In the genomic region with DNA sequence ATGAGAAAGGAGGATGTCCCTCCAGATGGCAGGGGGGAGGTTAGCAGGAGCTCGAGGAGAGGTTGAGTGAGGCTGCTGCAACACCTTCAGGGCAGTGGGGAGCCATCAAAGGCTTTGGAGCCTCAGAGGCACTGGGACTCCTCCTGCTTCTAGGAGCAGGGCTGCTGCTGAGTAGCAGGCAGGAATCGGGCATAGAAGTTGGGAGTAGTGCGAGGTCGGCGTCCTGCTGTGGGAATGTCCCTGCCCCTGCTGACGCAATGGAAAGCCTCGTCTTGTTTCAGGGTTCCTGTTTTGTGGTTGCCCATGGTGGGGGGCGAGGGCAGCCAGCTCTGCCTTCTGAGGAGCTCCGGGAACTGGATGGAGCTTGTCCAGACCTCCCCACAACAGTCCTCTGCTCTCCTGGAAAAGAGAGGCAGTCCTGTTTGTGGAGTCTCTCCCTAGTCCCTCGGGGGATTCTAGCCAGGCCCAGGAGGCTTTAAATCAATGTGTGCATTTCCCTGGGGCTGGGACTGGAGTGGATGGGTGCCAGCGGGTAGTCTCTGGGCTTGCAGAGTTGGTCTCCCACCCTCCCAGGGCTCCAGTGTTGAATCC, we compare ENCODE assay signal across 7 cellular contexts.
DNase-seq lines count a peak whose midpoint lies in the region; ATAC-seq lines count a peak whose summit lies in the region.

No MANE protein-coding gene starts in this region.

- H3K9me3 ChIP-seq in subcutaneous abdominal adipose tissue (ENCODE audit: control insufficient read depth in 5 of 5, low read length in 5 of 5): no peaks in the 10 kb centered on the region

- POLR2A ChIA-PET in activated naive CD8-positive, alpha-beta T cell treated with anti-CD3 and anti-CD28 coated beads, Interleukin-2, amount 10 ng/mL, durations not matched to agents 7 days and 5 days (lab: Charles Lee): interaction anchor here (1.4 kb wide), 1 partner anchor 70 kb away, joined by 3 read pairs; no protein-coding TSS in a partner anchor

- peak overlapping the region; percentile 76 for H3K27ac ChIP-seq in subcutaneous abdominal adipose tissue (ENCODE audit: low read depth, low read length)

- H3K27me3 Mint-ChIP-seq in activated naive CD8-positive, alpha-beta T cell treated with anti-CD3 and anti-CD28 coated beads, Interleukin-2, amount 10 ng/mL, durations not matched to agents 7 days and 5 days: no peaks in the 10 kb centered on the region

- H3K4me3 Mint-ChIP-seq in activated naive CD8-positive, alpha-beta T cell treated with anti-CD3 and anti-CD28 coated beads, Interleukin-2, amount 10 ng/mL, durations not matched to agents 7 days and 5 days: peak overlapping the region; percentile 49

- DNase-seq in KBM-7: peak; percentile 78
- no peak for DNase-seq in activated naive CD8-positive, alpha-beta T cell treated with anti-CD3 and anti-CD28 coated beads, Interleukin-2, amount 10 ng/mL, durations not matched to agents 7 days and 5 days
- DNase-seq in left colon: peak; percentile 67 to 80
- no peak for DNase-seq in activated CD4-positive, alpha-beta T cell treated with anti-CD3 and anti-CD28 coated beads, Interleukin-2, amount 50 U/mL, for 1 hour
- DNase-seq in GM03348 (ENCODE audit: low spot score): no peak

- ATAC-seq in activated naive CD8-positive, alpha-beta T cell treated with anti-CD3 and anti-CD28 coated beads, Interleukin-2, amount 10 ng/mL, durations not matched to agents 7 days and 5 days (ENCODE audit: low read depth): no peak
- ATAC-seq in left colon: peak; percentile 4
- no peak for ATAC-seq in HG03159 (IDR thresholded peaks at IDR 0.05; ENCODE audit: unreplicated experiment)

- H3K9ac ChIP-seq in subcutaneous abdominal adipose tissue (ENCODE audit: low read length in 5 of 5): peak overlapping the region in 3 of 5 donors; percentile 2 to 41 (median 31)

- peak overlapping the region; percentile 59 for H3K27ac Mint-ChIP-seq in activated naive CD8-positive, alpha-beta T cell treated with anti-CD3 and anti-CD28 coated beads, Interleukin-2, amount 10 ng/mL, durations not matched to agents 7 days and 5 days

- H3K36me3 Mint-ChIP-seq in activated naive CD8-positive, alpha-beta T cell treated with anti-CD3 and anti-CD28 coated beads, Interleukin-2, amount 10 ng/mL, durations not matched to agents 7 days and 5 days: peaks cover 3% of the 10 kb centered on the region

- intact Hi-C loops in left colon (cut with DNase I, micrococcal nuclease): no loop called here

- H3K36me3 ChIP-seq in subcutaneous abdominal adipose tissue (ENCODE audit: control insufficient read depth in 5 of 5, insufficient read depth in 5 of 5, low read length in 5 of 5): peaks cover 0 to 15% (median 5%) of the 10 kb centered on the region in 5 donors

- no peaks in the 10 kb centered on the region for H3K27me3 ChIP-seq in subcutaneous abdominal adipose tissue (ENCODE audit: control insufficient read depth in 5 of 5, insufficient read depth in 4 of 5, low read length in 5 of 5)

- H3K4me1 Mint-ChIP-seq in activated naive CD8-positive, alpha-beta T cell treated with anti-CD3 and anti-CD28 coated beads, Interleukin-2, amount 10 ng/mL, durations not matched to agents 7 days and 5 days: peaks cover 61% of the 10 kb centered on the region

- no peaks in the 10 kb centered on the region for H3K9me3 Mint-ChIP-seq in activated naive CD8-positive, alpha-beta T cell treated with anti-CD3 and anti-CD28 coated beads, Interleukin-2, amount 10 ng/mL, durations not matched to agents 7 days and 5 days

- peak overlapping the region in 1 of 5 donors; percentile 9 for H3K4me3 ChIP-seq in subcutaneous abdominal adipose tissue (ENCODE audit: low read depth in 1 of 5, low read length in 5 of 5)

- in situ Hi-C loops in KBM-7 (cut with MboI; ENCODE audit: low pct_unique_long_range_greater_than_20kb, low sequenced_read_pairs): no loop called here

- H3K4me1 ChIP-seq in subcutaneous abdominal adipose tissue (ENCODE audit: control insufficient read depth in 5 of 5, insufficient read depth in 5 of 5, low read length in 5 of 5): peaks cover 38 to 95% (median 80%) of the 10 kb centered on the region in 5 donors

Comparison
In these comparisons a context has a peak if more than half of its experiments do, and no peak if none do; other contexts are left out.
1. DNase-seq: peak in KBM-7 (single experiment) and left colon (2 of 2); none in activated naive CD8-positive, alpha-beta T cell treated with anti-CD3 and anti-CD28 coated beads, Interleukin-2, amount 10 ng/mL, durations not matched to agents 7 days and 5 days (single experiment), activated CD4-positive, alpha-beta T cell treated with anti-CD3 and anti-CD28 coated beads, Interleukin-2, amount 50 U/mL, for 1 hour (single experiment) and GM03348 (single experiment).